8 cellular contexts compared by ENCODE assay signal in genomic region chr12:130826151-130826801, GRCh38. TPM values are rescaled to one million over a fixed set of nuclear protein-coding genes. Genes with fewer than 3 reads are reported as not detected.
DNase-seq lines count a peak whose midpoint lies in the region; TF ChIP-seq lines count a peak whose summit lies in the region.

No MANE protein-coding gene starts in this region.

- H3K9me3 ChIP-seq in esophagus squamous epithelium: no peaks in the 10 kb centered on the region
- H3K9me3 ChIP-seq in osteoblast (ENCODE audit: low read depth, low read length): no peaks in the 10 kb centered on the region
- H3K9me3 ChIP-seq in vagina: no peaks in the 10 kb centered on the region

- H3K4me2 ChIP-seq in osteoblast (ENCODE audit: insufficient read depth, low read length): no peak overlapping the region

- no peak for TF ChIP-seq POLR2A in esophagus squamous epithelium (IDR thresholded peaks at IDR 0.05)
- no peak for TF ChIP-seq POLR2A in vagina (IDR thresholded peaks at IDR 0.05)

- H3K4me3 ChIP-seq in esophagus squamous epithelium: no peak overlapping the region
- H3K4me3 ChIP-seq in osteoblast (ENCODE audit: insufficient read depth, low read length): no peak overlapping the region
- no peak overlapping the region for H3K4me3 ChIP-seq in vagina

- 64 to 76% methylated on average over 13 to 14 of the region's 21 CpGs for WGBS in esophagus squamous epithelium, 2 donors

- peak; percentile 30 for DNase-seq in GF-D8 (lab: John Stamatoyannopoulos, UW)
- peak; percentile 58 for DNase-seq in NAMALWA (ENCODE audit: low spot score)
- peak; percentile 86 for DNase-seq in activated CD8-positive, alpha-beta memory T cell treated with anti-CD3 and anti-CD28 coated beads, Interleukin-2, amount 50 U/mL, for 4 hours
- no peak for DNase-seq in esophagus squamous epithelium (lab: John Stamatoyannopoulos, UW)
- DNase-seq in osteoblast (ENCODE audit: insufficient read length, low spot score, missing footprints): peak; percentile 92
- DNase-seq in vagina (ENCODE audit: extremely low spot score in 2 of 2): no peak
- DNase-seq in putamen (ENCODE audit: low spot score): no peak
- no peak for DNase-seq in NCI-H2081 (lab: John Stamatoyannopoulos, UW)

- peaks cover 0 to 24% (median 4%) of the 10 kb centered on the region in 3 donors for H3K36me3 ChIP-seq in esophagus squamous epithelium
- H3K36me3 ChIP-seq in osteoblast (ENCODE audit: insufficient read depth, low read length): peaks cover 5% of the 10 kb centered on the region
- peaks cover 0 to 18% of the 10 kb centered on the region in 2 donors for H3K36me3 ChIP-seq in vagina

- H3K79me2 ChIP-seq in osteoblast (ENCODE audit: insufficient read depth, low read length): peaks cover 41% of the 10 kb centered on the region

- H3K4me1 ChIP-seq in esophagus squamous epithelium (peaks cover 0 to 12% (median 3%) of the 10 kb centered on the region in 3 donors), osteoblast (ENCODE audit: insufficient read depth, low read length) (peaks cover 9% of the 10 kb centered on the region), vagina (peaks cover 5% of the 10 kb centered on the region)

- TF ChIP-seq CTCF in esophagus squamous epithelium (IDR thresholded peaks at IDR 0.05) (peak; percentile 36 to 66 (median 53)), osteoblast (IDR thresholded peaks at IDR 0.05; ENCODE audit: extremely low read depth, low read depth, low read length) (peak; percentile 67), vagina (IDR thresholded peaks at IDR 0.05) (peak in 2 of 3 experiments; percentile 20 to 24)

- H2AFZ ChIP-seq in osteoblast (ENCODE audit: low read length): no peak overlapping the region

- H3K27ac ChIP-seq in esophagus squamous epithelium: no peak overlapping the region
- peak overlapping the region; percentile 66 for H3K27ac ChIP-seq in osteoblast (ENCODE audit: low read depth, low read length)
- no peak overlapping the region for H3K27ac ChIP-seq in vagina

- intact Hi-C loops in esophagus squamous epithelium (cut with DNase I): no loop called here
- intact Hi-C loops in vagina (cut with DNase I): no loop called here

- H3K27me3 ChIP-seq in esophagus squamous epithelium (no peaks in the 10 kb centered on the region), osteoblast (ENCODE audit: insufficient read depth, low read length) (no peaks in the 10 kb centered on the region), vagina (no peaks in the 10 kb centered on the region)

- no peaks in the 10 kb centered on the region for H4K20me1 ChIP-seq in osteoblast (ENCODE audit: insufficient read depth, low read length)

RNA-seq across cellular contexts. Expression of gene STX2, which starts 12.8 kb away (rescaled TPM):
- 10 to 100 TPM in 1 of 4 donors, 1 to 10 TPM in 3; 1.2 to 14.1 (median 4.1) TPM for total RNA-seq in esophagus squamous epithelium
- total RNA-seq in osteoblast: 31.2 and 43.8 TPM in 2 replicates
- total RNA-seq in vagina: 16.5 TPM

RNA-seq across cellular contexts. Expression of gene RAN, which starts 45.6 kb away (rescaled TPM):
- 100 to 1,000 TPM; 204 to 375 (median 325) TPM for total RNA-seq in esophagus squamous epithelium
- total RNA-seq in osteoblast: 355 and 436 TPM in 2 replicates
- 250 TPM for total RNA-seq in vagina

Comparison
In these comparisons a context has a peak if more than half of its experiments do, and no peak if none do; other contexts are left out.
1. DNase-seq: peak in GF-D8 (single experiment), NAMALWA (single experiment), activated CD8-positive, alpha-beta memory T cell treated with anti-CD3 and anti-CD28 coated beads, Interleukin-2, amount 50 U/mL, for 4 hours (single experiment) and osteoblast (single experiment); none in esophagus squamous epithelium (single experiment), vagina (0 of 2), putamen (single experiment) and NCI-H2081 (0 of 2).
2. Peak in every context shown above with its lines, with median percentiles within 50 percentile points of each other: CTCF ChIP-seq.